Comparison of ENCODE assay signal across 1 cellular context in the genomic region with DNA sequence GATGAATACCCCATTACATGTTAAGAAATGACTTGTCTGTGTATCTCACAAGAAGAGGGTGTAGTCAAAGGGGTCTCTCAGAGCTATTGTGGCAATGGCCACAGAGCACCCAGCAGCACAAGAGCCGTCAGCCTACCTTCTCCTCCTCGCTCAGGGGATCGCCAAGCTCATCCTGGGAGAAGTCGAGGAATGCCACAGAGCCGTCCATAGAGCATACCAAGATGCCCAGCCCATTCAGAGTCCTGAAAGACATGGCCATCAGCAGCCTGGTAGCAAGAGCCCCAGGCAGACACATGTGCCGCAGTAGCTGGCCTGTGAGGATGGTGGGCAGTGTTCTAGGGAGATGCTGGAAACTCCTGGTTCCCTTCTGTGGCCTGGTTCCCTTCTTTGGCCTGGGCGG.
TF ChIP-seq lines count a peak whose summit lies in the region.

No MANE protein-coding gene starts in this region.

TF ChIP-seq in HepG2, 621 proteins besides CTCF, POLR2A, EP300 and RAD21:
- no peak for TF ChIP-seq PBX2 (CRISPR knock-in tag; IDR thresholded peaks at IDR 0.05)
- TF ChIP-seq, protein P1, sequence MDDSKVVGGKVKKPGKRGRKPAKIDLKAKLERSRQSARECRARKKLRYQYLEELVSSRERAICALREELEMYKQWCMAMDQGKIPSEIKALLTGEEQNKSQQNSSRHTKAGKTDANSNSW (CRISPR knock-in tag; IDR thresholded peaks at IDR 0.05; ENCODE audit: borderline replicate concordance), result no peak
- TF ChIP-seq RBM22 (optimal IDR thresholded peaks at IDR 0.05; ENCODE audit: low read length), result peak; percentile 21
- TF ChIP-seq REST (IDR thresholded peaks at IDR 0.05; ENCODE audit: borderline replicate concordance in 1 of 2, low read depth in 1 of 2, low read length in 2 of 2), result no peak
